8 cellular contexts compared by ENCODE assay signal in genomic region chr2:241636983-241637232, GRCh38. TPM values are rescaled to one million over a fixed set of nuclear protein-coding genes. Genes with fewer than 3 reads are reported as not detected.
DNase-seq lines count a peak whose midpoint lies in the region; FAIRE-seq and TF ChIP-seq lines count a peak whose summit lies in the region.

Gene THAP4, minus strand, starts transcription at chr2:241637158. Its CDS starts 141 bp downstream, at chr2:241637017.

- H3K4me3 ChIP-seq in GM23248 (peak within 1 kb of the TSS; percentile 81), ovary (peak within 1 kb of the TSS; percentile 83)

- TF ChIP-seq EP300 in ovary (IDR thresholded peaks at IDR 0.05): no peak

- no peaks in the 10 kb centered on the region for H3K27me3 ChIP-seq in GM23248 (replicated peaks; ENCODE audit: insufficient read depth)
- H3K27me3 ChIP-seq in ovary: no peaks in the 10 kb centered on the region

- peaks cover 17% of the 10 kb centered on the region for H3K4me1 ChIP-seq in GM23248 (ENCODE audit: insufficient read depth)
- peaks cover 13% of the 10 kb centered on the region for H3K4me1 ChIP-seq in ovary (ENCODE audit: insufficient read depth)

- peak within 1 kb of the TSS; percentile 90 for H3K9ac ChIP-seq in GM23248

- peak within 1 kb of the TSS; percentile 75 for H2AFZ ChIP-seq in GM23248

- H3K27ac ChIP-seq in GM23248 (peak within 1 kb of the TSS; percentile 88), ovary (peak within 1 kb of the TSS; percentile 99)

- intact Hi-C loops in ovary (cut with DNase I): no loop called here

- H3K9me3 ChIP-seq in GM23248 (ENCODE audit: low read depth): no peaks in the 10 kb centered on the region
- H3K9me3 ChIP-seq in ovary: no peaks in the 10 kb centered on the region

- DNase-seq in GM12892 (ENCODE audit: insufficient read length): peak; percentile 81
- DNase-seq in GM23248: peak; percentile 89
- peak; percentile 78 for DNase-seq in LHCN-M2 (ENCODE audit: low read depth)
- peak; percentile 38 for DNase-seq in activated gamma-delta T cell treated with Interleukin-2 at 50 U/mL for 16 hours
- no peak for DNase-seq in glomerular endothelial cell (ENCODE audit: extremely low read depth, low read depth, low spot score)
- DNase-seq in ovary: peak in 1 of 5 donors; percentile 69
- DNase-seq in iPS-NIHi7 (ENCODE audit: extremely low spot score): no peak
- DNase-seq in HK-2 (ENCODE audit: unreplicated experiment): no peak

- FAIRE-seq in GM12892 (lab: Jason Lieb, UNC): no peak

- peaks cover 4% of the 10 kb centered on the region; the same call in 1 of the 2 replicates for H4K20me1 ChIP-seq in GM23248 (ENCODE audit: insufficient read depth)

- H3K4me2 ChIP-seq in GM23248 (ENCODE audit: unreplicated experiment): peak within 1 kb of the TSS; percentile 95

- peaks cover 89% of the 10 kb centered on the region for H3K79me2 ChIP-seq in GM23248 (ENCODE audit: insufficient read depth)

- TF ChIP-seq POLR2A in GM12892 (IDR thresholded peaks at IDR 0.05; ENCODE audit: low read depth, low read length): no peak
- TF ChIP-seq POLR2A in ovary (IDR thresholded peaks at IDR 0.05): no peak

- WGBS in GM23248 (ENCODE audit: low coverage in 1 of 2, low lambda C conversion rate in 2 of 2, missing lambda C conversion rate in 2 of 2), 2 experiments: 1% methylated on average over 23 of the region's 42 CpGs; no CpG with 5 or more reads in 1 of the 2 experiments
- 0 to 1% (median 0%) methylated on average over 3 to 42 of the region's 42 CpGs for WGBS in ovary, 3 donors

- H3K9me2 ChIP-seq in GM23248 (ENCODE audit: insufficient read depth): no peaks in the 10 kb centered on the region

- peaks cover 9% of the 10 kb centered on the region; the same call in 1 of the 2 replicates for H3F3A ChIP-seq in GM23248 (ENCODE audit: insufficient read depth)

- H3K36me3 ChIP-seq in GM23248 (ENCODE audit: low read depth) (peaks cover 7% of the 10 kb centered on the region), ovary (no peaks in the 10 kb centered on the region)

- TF ChIP-seq CTCF in ovary (IDR thresholded peaks at IDR 0.05): no peak

- in situ Hi-C loops in GM23248 (cut with MboI): no loop called here

RNA-seq across cellular contexts. Expression of gene THAP4, which starts in this region (rescaled TPM):
- polyA plus RNA-seq in GM12892 (2012; ENCODE audit: missing spikeins): 30.6 TPM
- total RNA-seq in GM23248 (2014; rRNA removed; shearing (Covaris generic)): 43.0 and 46.4 TPM in 2 replicates
- polyA plus RNA-seq in GM23248 (2016; fragmentation: Nextera tagmentation; extraction: Ambion mirVana): 52.4 and 53.4 TPM in 2 replicates
- 59.4 and 63.5 TPM in 2 replicates for total RNA-seq in LHCN-M2 (2014; rRNA removed)
- polyA plus RNA-seq in LHCN-M2 (2012): 48.1 TPM
- total RNA-seq in glomerular endothelial cell: 46.7 and 50.9 TPM in 2 replicates
- total RNA-seq in ovary: 10 to 100 TPM; 26.2 to 54.7 (median 40.3) TPM
- polyA plus RNA-seq in ovary: 10 to 100 TPM; 12.1 to 42.0 TPM

Comparison
In these comparisons a context has a peak if more than half of its experiments do, and no peak if none do; other contexts are left out.
1. DNase-seq: peak in GM12892 (single experiment), GM23248 (single experiment), LHCN-M2 (single experiment) and activated gamma-delta T cell treated with Interleukin-2 at 50 U/mL for 16 hours (single experiment); none in glomerular endothelial cell (single experiment), iPS-NIHi7 (single experiment) and HK-2 (single experiment).